ENCODE assay signal across 8 cellular contexts in genomic region chr6:149963462-149964242, GRCh38.
A peak's percentile ranks its signal among the peaks of the same experiment; 100 is the strongest.
DNase-seq lines count a peak whose midpoint lies in the region; ATAC-seq lines count a peak whose summit lies in the region.

Gene ULBP1 (plus strand): TSS chr6:149963943. CDS start chr6:149964050, 107 bp downstream.

- DNase-seq in GDM1 (lab: John Stamatoyannopoulos, UW) = peak; percentile 38
- peak; percentile 14 to 75 for DNase-seq in NCI-H526 (lab: John Stamatoyannopoulos, UW)
- peak; percentile 90 to 92 for DNase-seq in activated CD4-positive, alpha-beta T cell treated with anti-CD3 and anti-CD28 coated beads, Interleukin-2, amount 50 U/mL, for 48 hours
- peak; percentile 58 for DNase-seq in effector CD8-positive, alpha-beta T cell (lab: John Stamatoyannopoulos, UW)
- peak; percentile 31 for DNase-seq in medulla oblongata (ENCODE audit: extremely low spot score)
- peak; percentile 73 to 79 (median 73) for DNase-seq in stimulated activated CD4-positive, alpha-beta T cell treated with anti-CD3 and anti-CD28 coated beads, TNF-alpha, amount 100 ng/mL, for 48 hours (ENCODE audit: low read depth in 3 of 3)

- ATAC-seq in HG03175 (IDR thresholded peaks at IDR 0.05; ENCODE audit: unreplicated experiment) (peak; percentile 55), HG02623 (IDR thresholded peaks at IDR 0.05; ENCODE audit: unreplicated experiment) (no peak)

Comparison
In these comparisons a context has a peak if more than half of its experiments do, and no peak if none do; other contexts are left out.
1. DNase-seq: peak in every context shown above with its lines; median percentile 91 in activated CD4-positive, alpha-beta T cell treated with anti-CD3 and anti-CD28 coated beads, Interleukin-2, amount 50 U/mL, for 48 hours; 73 in stimulated activated CD4-positive, alpha-beta T cell treated with anti-CD3 and anti-CD28 coated beads, TNF-alpha, amount 100 ng/mL, for 48 hours; 58 in effector CD8-positive, alpha-beta T cell; 44 in NCI-H526; 38 in GDM1; 31 in medulla oblongata.